Comparison of ENCODE assay signal across 12 cellular contexts in genomic region chr19:47949852-47950521, GRCh38. TPM values are rescaled to one million over a fixed set of nuclear protein-coding genes. Genes with fewer than 3 reads are reported as not detected.
A peak's percentile ranks its signal among the peaks of the same experiment; 100 is the strongest.
DNase-seq lines count a peak whose midpoint lies in the region; ATAC-seq, FAIRE-seq and TF ChIP-seq lines count a peak whose summit lies in the region.
"Not testable (repeated sequence)": the region's sequence is repeated elsewhere in the genome, so short reads cannot be mapped to it uniquely, and the experiment has no call there.
"Had no signal": no experiment of that assay in that cellular context is flagged by ENCODE, and none has a peak within 500 bp of the region (broad histone marks: within the 10 kb centered on the region; RNA-seq: fewer than 3 reads in every experiment).

No MANE protein-coding gene starts in this region.

- TF ChIP-seq POLR2A in ovary (IDR thresholded peaks at IDR 0.05): not testable (repeated sequence)

- not testable (repeated sequence) for ATAC-seq in stimulated activated naive CD8-positive, alpha-beta T cell treated with anti-CD3 and anti-CD28 coated beads, Interleukin-15, amount 100 ng/mL, for 72 hours

- H3K36me3 Mint-ChIP-seq in T-helper 2 cell treated with Interferon-gamma antibody and Interleukin-4, amounts not matched to agents 5 μg/mL and 100 μg/mL, for 36 hours (ENCODE audit: low read depth); activated T-helper 1 cell treated with anti-CD3 and anti-CD28 coated beads, Interleukin-12 subunit alpha, Interleukin-12 subunit beta, Interleukin-2, Interleukin-4 antibody, amounts not matched to agents 30 ng/mL and 10 ng/mL and 1 ng/mL, durations not matched to agents 14 hours and 24 hours and 36 hours (ENCODE audit: low read depth); chondrocyte (ENCODE audit: low read depth): not testable (repeated sequence)

- not testable (repeated sequence) for H3K27me3 ChIP-seq in BE2C, ovary

- H3K9me3 ChIP-seq in BE2C; kidney (ENCODE audit: control insufficient read depth in 1 of 2, low read length in 2 of 2); ovary: not testable (repeated sequence)

- TF ChIP-seq CTCF in BE2C (IDR thresholded peaks at IDR 0.05; ENCODE audit: low read depth, low read length) (peak; percentile 44), HFF-Myc (IDR thresholded peaks at IDR 0.05; ENCODE audit: low read depth, low read length, missing control alignments) (peak; percentile 39), chondrocyte (IDR thresholded peaks at IDR 0.05) (peak; percentile 67)
- not testable (repeated sequence) for TF ChIP-seq CTCF in kidney (IDR thresholded peaks at IDR 0.05; ENCODE audit: borderline replicate concordance, extremely low read depth, insufficient read depth); ovary (IDR thresholded peaks at IDR 0.05)

- not testable (repeated sequence) for H3K9me3 Mint-ChIP-seq in T-helper 2 cell treated with Interferon-gamma antibody and Interleukin-4, amounts not matched to agents 5 μg/mL and 100 μg/mL, for 36 hours; activated T-helper 1 cell treated with anti-CD3 and anti-CD28 coated beads, Interleukin-12 subunit alpha, Interleukin-12 subunit beta, Interleukin-2, Interleukin-4 antibody, amounts not matched to agents 30 ng/mL and 10 ng/mL and 1 ng/mL, durations not matched to agents 14 hours and 24 hours and 36 hours; chondrocyte (ENCODE audit: low read depth); stimulated activated naive CD8-positive, alpha-beta T cell treated with anti-CD3 and anti-CD28 coated beads, Interleukin-15, amount 100 ng/mL, for 72 hours

- not testable (repeated sequence) for H3K4me3 ChIP-seq in BE2C (ENCODE audit: low read depth, low read length); HFF-Myc (replicated peaks; ENCODE audit: low read depth, low read length); kidney (ENCODE audit: low read length in 2 of 2); ovary

- H3K4me1 Mint-ChIP-seq in T-helper 2 cell treated with Interferon-gamma antibody and Interleukin-4, amounts not matched to agents 5 μg/mL and 100 μg/mL, for 36 hours (ENCODE audit: low read depth); activated T-helper 1 cell treated with anti-CD3 and anti-CD28 coated beads, Interleukin-12 subunit alpha, Interleukin-12 subunit beta, Interleukin-2, Interleukin-4 antibody, amounts not matched to agents 30 ng/mL and 10 ng/mL and 1 ng/mL, durations not matched to agents 14 hours and 24 hours and 36 hours (ENCODE audit: low read depth); chondrocyte (ENCODE audit: low read depth); stimulated activated naive CD8-positive, alpha-beta T cell treated with anti-CD3 and anti-CD28 coated beads, Interleukin-15, amount 100 ng/mL, for 72 hours: not testable (repeated sequence)

- DNase-seq in BE2C: peak; percentile 48
- not testable (repeated sequence) for DNase-seq in HFF-Myc (ENCODE audit: extremely low read depth, low read depth)
- DNase-seq in T-helper 2 cell treated with Interferon-gamma antibody and Interleukin-4, amounts not matched to agents 5 μg/mL and 100 μg/mL, for 36 hours (ENCODE audit: low spot score): peak; percentile 40
- DNase-seq in activated T-helper 1 cell treated with anti-CD3 and anti-CD28 coated beads, Interleukin-12 subunit alpha, Interleukin-12 subunit beta, Interleukin-2, Interleukin-4 antibody, amounts not matched to agents 30 ng/mL and 10 ng/mL and 1 ng/mL, durations not matched to agents 14 hours and 24 hours and 36 hours (ENCODE audit: low spot score): peak; percentile 38
- peak; percentile 99 for DNase-seq in chondrocyte (ENCODE audit: low spot score)
- peak; percentile 83 for DNase-seq in kidney
- peak in 4 of 5 donors; percentile 16 to 49 (median 28) for DNase-seq in ovary
- DNase-seq in stimulated activated naive CD8-positive, alpha-beta T cell treated with anti-CD3 and anti-CD28 coated beads, Interleukin-15, amount 100 ng/mL, for 72 hours: peak; percentile 46 to 60

- 76 to 86% (median 81%) methylated on average over 18 to 23 of the region's 24 CpGs for WGBS in ovary, 3 donors

- not testable (repeated sequence) for H3K27me3 Mint-ChIP-seq in T-helper 2 cell treated with Interferon-gamma antibody and Interleukin-4, amounts not matched to agents 5 μg/mL and 100 μg/mL, for 36 hours (ENCODE audit: low read depth); activated T-helper 1 cell treated with anti-CD3 and anti-CD28 coated beads, Interleukin-12 subunit alpha, Interleukin-12 subunit beta, Interleukin-2, Interleukin-4 antibody, amounts not matched to agents 30 ng/mL and 10 ng/mL and 1 ng/mL, durations not matched to agents 14 hours and 24 hours and 36 hours (ENCODE audit: insufficient read depth); chondrocyte (ENCODE audit: low read depth); stimulated activated naive CD8-positive, alpha-beta T cell treated with anti-CD3 and anti-CD28 coated beads, Interleukin-15, amount 100 ng/mL, for 72 hours

- not testable (repeated sequence) for H3K27ac Mint-ChIP-seq in T-helper 2 cell treated with Interferon-gamma antibody and Interleukin-4, amounts not matched to agents 5 μg/mL and 100 μg/mL, for 36 hours; activated T-helper 1 cell treated with anti-CD3 and anti-CD28 coated beads, Interleukin-12 subunit alpha, Interleukin-12 subunit beta, Interleukin-2, Interleukin-4 antibody, amounts not matched to agents 30 ng/mL and 10 ng/mL and 1 ng/mL, durations not matched to agents 14 hours and 24 hours and 36 hours; chondrocyte (ENCODE audit: unreplicated experiment)
- peak overlapping the region in 1 of 2 donors; percentile 48 for H3K27ac Mint-ChIP-seq in stimulated activated naive CD8-positive, alpha-beta T cell treated with anti-CD3 and anti-CD28 coated beads, Interleukin-15, amount 100 ng/mL, for 72 hours

- H3K27ac ChIP-seq in kidney (ENCODE audit: low read depth in 2 of 2, low read length in 2 of 2); ovary: not testable (repeated sequence)

- intact Hi-C loops in activated T-helper 1 cell treated with anti-CD3 and anti-CD28 coated beads, Interleukin-12 subunit alpha, Interleukin-12 subunit beta, Interleukin-2, Interleukin-4 antibody, amounts not matched to agents 30 ng/mL and 10 ng/mL and 1 ng/mL, durations not matched to agents 14 hours and 24 hours and 36 hours (cut with micrococcal nuclease); kidney (cut with DNase I); ovary (cut with DNase I): not testable (repeated sequence)

- TF ChIP-seq EP300 in ovary (IDR thresholded peaks at IDR 0.05): not testable (repeated sequence)

- FAIRE-seq in kidney (lab: Jason Lieb, UNC): not testable (repeated sequence)

- not testable (repeated sequence) for H3K4me1 ChIP-seq in BE2C; kidney (ENCODE audit: control insufficient read depth in 1 of 2, insufficient read depth in 1 of 2, low read depth in 1 of 2, low read length in 2 of 2); ovary (ENCODE audit: insufficient read depth)

- H3K4me3 Mint-ChIP-seq in T-helper 2 cell treated with Interferon-gamma antibody and Interleukin-4, amounts not matched to agents 5 μg/mL and 100 μg/mL, for 36 hours; activated T-helper 1 cell treated with anti-CD3 and anti-CD28 coated beads, Interleukin-12 subunit alpha, Interleukin-12 subunit beta, Interleukin-2, Interleukin-4 antibody, amounts not matched to agents 30 ng/mL and 10 ng/mL and 1 ng/mL, durations not matched to agents 14 hours and 24 hours and 36 hours; chondrocyte (ENCODE audit: unreplicated experiment); stimulated activated naive CD8-positive, alpha-beta T cell treated with anti-CD3 and anti-CD28 coated beads, Interleukin-15, amount 100 ng/mL, for 72 hours: not testable (repeated sequence)

- H3K36me3 ChIP-seq in BE2C; kidney (ENCODE audit: control insufficient read depth in 1 of 2, insufficient read depth in 2 of 2, low read length in 2 of 2); ovary: not testable (repeated sequence)

- H3K9ac ChIP-seq in kidney (ENCODE audit: low read length in 2 of 2): not testable (repeated sequence)

RNA-seq across cellular contexts. Expression of gene BSPH1, which starts 42.0 kb away (rescaled TPM):
- not detected for polyA plus RNA-seq in BE2C (2012; ENCODE audit: insufficient read depth, insufficient read length, low read depth)
- total RNA-seq in activated T-helper 1 cell treated with anti-CD3 and anti-CD28 coated beads, Interleukin-12 subunit alpha, Interleukin-12 subunit beta, Interleukin-2, Interleukin-4 antibody, amounts not matched to agents 30 ng/mL and 10 ng/mL and 1 ng/mL, durations not matched to agents 14 hours and 24 hours and 36 hours: not detected in 2 replicates
- total RNA-seq in chondrocyte (not detected in 3 replicates), kidney (not detected), ovary (not detected)
- polyA plus RNA-seq in kidney (ENCODE audit: insufficient read depth, low read depth, low replicate concordance) (not detected), ovary (not detected)
- total RNA-seq: frontal cortex, G401, left colon, SJSA1 had no signal

RNA-seq across cellular contexts. Expression of gene ELSPBP1, which starts 44.4 kb away (rescaled TPM):
- not detected for polyA plus RNA-seq in BE2C (2012; ENCODE audit: insufficient read depth, insufficient read length, low read depth)
- not detected in 2 replicates for total RNA-seq in activated T-helper 1 cell treated with anti-CD3 and anti-CD28 coated beads, Interleukin-12 subunit alpha, Interleukin-12 subunit beta, Interleukin-2, Interleukin-4 antibody, amounts not matched to agents 30 ng/mL and 10 ng/mL and 1 ng/mL, durations not matched to agents 14 hours and 24 hours and 36 hours
- not detected in 3 replicates for total RNA-seq in chondrocyte
- total RNA-seq in kidney: not detected
- not detected for polyA plus RNA-seq in kidney (ENCODE audit: insufficient read depth, low read depth, low replicate concordance)
- not detected for total RNA-seq in ovary
- polyA plus RNA-seq in ovary: under 1 TPM in 1 of 2 donors, not detected in 1; 0.55 TPM
- total RNA-seq: frontal cortex, G401, left colon, SJSA1 had no signal
